ENCODE assay signal across 1 cellular context in genomic region chr12:120246705-120247104, GRCh38.
TF ChIP-seq lines count a peak whose summit lies in the region.

No MANE protein-coding gene starts in this region.

TF ChIP-seq in HEK293, 187 proteins besides CTCF, POLR2A, EP300 and RAD21:
- peak; percentile 66 for TF ChIP-seq ZNF362 (tag by site-specific recombination; IDR thresholded peaks at IDR 0.05)
